Comparison of ENCODE assay signal across 1 cellular context in genomic region chr22:40950888-40951794, GRCh38.
TF ChIP-seq lines count a peak whose summit lies in the region.

RBX1 (plus strand) TSS chr22:40951378; CDS start chr22:40951399, 21 bp downstream.

TF ChIP-seq in HepG2, 621 proteins besides CTCF, POLR2A, EP300 and RAD21 (continued from another document and continues in another):
- no peak for TF ChIP-seq ZNF646 (CRISPR knock-in tag; IDR thresholded peaks at IDR 0.05)
- no peak for TF ChIP-seq HNF1A (IDR thresholded peaks at IDR 0.05; ENCODE audit: low read depth)
- peak; percentile 20; the same call in 1 of the 2 replicates for TF ChIP-seq HNF1A (CRISPR knock-in tag; IDR thresholded peaks at IDR 0.05; ENCODE audit: borderline replicate concordance)
- TF ChIP-seq ERF (CRISPR knock-in tag; IDR thresholded peaks at IDR 0.05) = peak; percentile 70
- no peak for TF ChIP-seq ARID2 (CRISPR knock-in tag; IDR thresholded peaks at IDR 0.05; ENCODE audit: borderline replicate concordance)
- peak; percentile 92 for TF ChIP-seq TAF1 (CRISPR knock-in tag; IDR thresholded peaks at IDR 0.05)
- no peak for TF ChIP-seq ZNF766 (CRISPR knock-in tag; IDR thresholded peaks at IDR 0.05; ENCODE audit: borderline replicate concordance)
- peak; percentile 39; the same call in 1 of the 2 replicates for TF ChIP-seq GLI4 (CRISPR knock-in tag; IDR thresholded peaks at IDR 0.05; ENCODE audit: borderline replicate concordance)
- no peak for TF ChIP-seq ZNF207 (IDR thresholded peaks at IDR 0.05; ENCODE audit: borderline replicate concordance)
- no peak for TF ChIP-seq ZNF251 (CRISPR knock-in tag; IDR thresholded peaks at IDR 0.05)
- TF ChIP-seq ZMYM3 (CRISPR knock-in tag; IDR thresholded peaks at IDR 0.05) = no peak
- no peak for TF ChIP-seq PRDM15 (CRISPR knock-in tag; IDR thresholded peaks at IDR 0.05)
- peak; percentile 92 for TF ChIP-seq ZFP36 (IDR thresholded peaks at IDR 0.05; ENCODE audit: borderline replicate concordance, low read depth, low read length, partially characterized antibody)
- peak; percentile 64; the same call in 1 of the 2 replicates for TF ChIP-seq TFDP2 (CRISPR knock-in tag; IDR thresholded peaks at IDR 0.05)
- TF ChIP-seq MAF1 (CRISPR knock-in tag; IDR thresholded peaks at IDR 0.05; ENCODE audit: borderline replicate concordance) = no peak
- TF ChIP-seq USF2 (IDR thresholded peaks at IDR 0.05; ENCODE audit: low read depth, low read length) = peak; percentile 62
- peak; percentile 75; the same call in 1 of the 2 replicates for TF ChIP-seq USF2 (CRISPR knock-in tag; IDR thresholded peaks at IDR 0.05; ENCODE audit: borderline replicate concordance)
- peak; percentile 58 to 74 for TF ChIP-seq HMGXB4 (CRISPR knock-in tag; IDR thresholded peaks at IDR 0.05; ENCODE audit: borderline replicate concordance in 1 of 2, low read depth in 1 of 2)
- TF ChIP-seq ZNF570 (CRISPR knock-in tag; IDR thresholded peaks at IDR 0.05; ENCODE audit: borderline replicate concordance) = no peak
- peak; percentile 69; the same call in 1 of the 2 replicates for TF ChIP-seq KDM2A (CRISPR knock-in tag; IDR thresholded peaks at IDR 0.05; ENCODE audit: borderline replicate concordance, low read depth)
- TF ChIP-seq AKNA (CRISPR knock-in tag; IDR thresholded peaks at IDR 0.05; ENCODE audit: borderline replicate concordance) = 0 out of 2 replicates have a peak, but pooled peaks have one; percentile 14
- 0 out of 2 replicates have a peak, but pooled peaks have one; percentile 52 for TF ChIP-seq MED13 (CRISPR knock-in tag; IDR thresholded peaks at IDR 0.05)
- TF ChIP-seq KAT7 (CRISPR knock-in tag; IDR thresholded peaks at IDR 0.05; ENCODE audit: borderline replicate concordance) = peak; percentile 87; the same call in 1 of the 2 replicates
- no peak for TF ChIP-seq RFX5 (IDR thresholded peaks at IDR 0.05; ENCODE audit: low read depth, low read length)
- no peak for TF ChIP-seq ZFP1 (CRISPR knock-in tag; IDR thresholded peaks at IDR 0.05)
- TF ChIP-seq DPF2 (CRISPR knock-in tag; IDR thresholded peaks at IDR 0.05; ENCODE audit: borderline replicate concordance, low read depth) = no peak
